Comparison of ENCODE assay signal across 28 cellular contexts in genomic region chr6:149001422-149001821, GRCh38.
"Had no signal": no experiment of that assay in that cellular context is flagged by ENCODE, and none has a peak within 500 bp of the region (broad histone marks: within the 10 kb centered on the region; RNA-seq: fewer than 3 reads in every experiment).

No MANE protein-coding gene starts in this region.

- H3K27ac Mint-ChIP-seq: mesothelial cell of epicardium; naive B cell; nephron; stimulated activated effector memory CD8-positive, alpha-beta T cell treated with anti-CD3 and anti-CD28 coated beads, Interleukin-12 subunit alpha, Interleukin-12 subunit beta, amount 100 ng/mL, for 72 hours; stimulated activated naive CD8-positive, alpha-beta T cell treated with anti-CD3 and anti-CD28 coated beads, Interleukin-15, Interleukin-2, amounts not matched to agents 100 ng/mL and 50 ng/mL, for 24 hours had no signal

- H3K36me3 Mint-ChIP-seq: stimulated activated effector memory CD8-positive, alpha-beta T cell treated with anti-CD3 and anti-CD28 coated beads, Interleukin-12 subunit alpha, Interleukin-12 subunit beta, amount 100 ng/mL, for 72 hours had no signal

- H3K4me1 Mint-ChIP-seq: neural crest cell had no signal

- H3K4me3 ChIP-seq: hepatocyte, left lung, lung, pancreas, prostate gland, sigmoid colon, spleen, suprapubic skin, thoracic aorta, tibial artery, upper lobe of right lung had no signal

- ATAC-seq: left colon; left lung; pancreas; right cardiac atrium; stimulated activated effector memory CD8-positive, alpha-beta T cell treated with anti-CD3 and anti-CD28 coated beads, Interleukin-12 subunit alpha, Interleukin-12 subunit beta, amount 100 ng/mL, for 72 hours; upper lobe of right lung had no signal

- H3K27ac ChIP-seq: hepatocyte, left lung, pancreas, prostate gland, sigmoid colon, spleen, suprapubic skin, thoracic aorta, tibial artery, upper lobe of right lung had no signal

- H3K4me3 Mint-ChIP-seq: mesothelial cell of epicardium; nephron; neural crest cell; stimulated activated effector memory CD8-positive, alpha-beta T cell treated with anti-CD3 and anti-CD28 coated beads, Interleukin-12 subunit alpha, Interleukin-12 subunit beta, amount 100 ng/mL, for 72 hours; stimulated activated naive CD8-positive, alpha-beta T cell treated with anti-CD3 and anti-CD28 coated beads, Interleukin-15, Interleukin-2, amounts not matched to agents 100 ng/mL and 50 ng/mL, for 24 hours had no signal

- H3K9me3 ChIP-seq: pancreas, prostate gland, sigmoid colon, thoracic aorta, tibial artery, upper lobe of right lung had no signal

- H3K27me3 Mint-ChIP-seq: naive B cell; stimulated activated naive CD8-positive, alpha-beta T cell treated with anti-CD3 and anti-CD28 coated beads, Interleukin-15, Interleukin-2, amounts not matched to agents 100 ng/mL and 50 ng/mL, for 24 hours had no signal

- DNase-seq: kidney glomerular epithelial cell; left colon; left lung; mesendoderm; naive B cell; nucleus accumbens; pancreas; posterior cingulate gyrus; retina; right cardiac atrium; sigmoid colon; small intestine; spleen; stimulated activated CD4-positive, alpha-beta T cell treated with anti-CD3 and anti-CD28 coated beads, Interleukin-4, amount 100 ng/mL, for 24 hours; stimulated activated naive CD4-positive, alpha-beta T cell; tibial artery; trophoblast cell; upper lobe of right lung had no signal

- H3K36me3 ChIP-seq: left lung, pancreas, prostate gland, suprapubic skin, thoracic aorta, tibial artery, upper lobe of right lung had no signal

- H3K4me1 ChIP-seq: pancreas, prostate gland had no signal

- H3K27me3 ChIP-seq: hepatocyte, left lung, pancreas, sigmoid colon, spleen, suprapubic skin, tibial artery, upper lobe of right lung had no signal
